ENCODE assay signal across 18 cellular contexts in genomic region chr4:59904331-59904730, GRCh38.
DNase-seq lines count a peak whose midpoint lies in the region; ATAC-seq, FAIRE-seq and TF ChIP-seq lines count a peak whose summit lies in the region.
"Had no signal": no experiment of that assay in that cellular context is flagged by ENCODE, and none has a peak within 500 bp of the region (broad histone marks: within the 10 kb centered on the region; RNA-seq: fewer than 3 reads in every experiment).

No MANE protein-coding gene starts in this region.

- no peaks in the 10 kb centered on the region for H3K27me3 ChIP-seq in NT2/D1 (ENCODE audit: insufficient read depth, insufficient read length)
- no peaks in the 10 kb centered on the region for H3K27me3 ChIP-seq in bronchial epithelial cell (ENCODE audit: control insufficient read depth, insufficient read depth, low read length)
- H3K27me3 ChIP-seq in upper lobe of right lung = no peaks in the 10 kb centered on the region
- no peaks in the 10 kb centered on the region for H3K27me3 ChIP-seq in gastroesophageal sphincter
- H3K27me3 ChIP-seq: BLaER1 treated with 17β-estradiol and CSF1 and Interleukin-3, amounts not matched to agents 10 nM and 100 nM had no signal

- no peak overlapping the region for H3K9ac ChIP-seq in NT2/D1 (ENCODE audit: insufficient read length, low read depth)
- H3K9ac ChIP-seq: BLaER1 treated with 17β-estradiol and CSF1 and Interleukin-3, amounts not matched to agents 10 nM and 100 nM had no signal

- no peaks in the 10 kb centered on the region for H3K36me3 ChIP-seq in NT2/D1 (ENCODE audit: insufficient read depth, insufficient read length, low read length)
- no peaks in the 10 kb centered on the region for H3K36me3 ChIP-seq in bronchial epithelial cell (ENCODE audit: control insufficient read depth, insufficient read depth, low read length)
- H3K36me3 ChIP-seq in upper lobe of right lung = no peaks in the 10 kb centered on the region
- no peaks in the 10 kb centered on the region for H3K36me3 ChIP-seq in gastroesophageal sphincter
- H3K36me3 ChIP-seq: BLaER1 treated with 17β-estradiol and CSF1 and Interleukin-3, amounts not matched to agents 10 nM and 100 nM had no signal

- H3K27ac ChIP-seq in upper lobe of right lung (no peak overlapping the region), gastroesophageal sphincter (no peak overlapping the region)
- H3K27ac ChIP-seq: BLaER1 treated with 17β-estradiol and CSF1 and Interleukin-3, amounts not matched to agents 10 nM and 100 nM had no signal

- peak; percentile 59 for ATAC-seq in upper lobe of right lung
- no peak for ATAC-seq in GM21576 (IDR thresholded peaks at IDR 0.05; ENCODE audit: unreplicated experiment)
- ATAC-seq in gastroesophageal sphincter = no peak
- ATAC-seq in GM21619 (IDR thresholded peaks at IDR 0.05; ENCODE audit: unreplicated experiment) = no peak
- ATAC-seq: CD8-positive, alpha-beta T cell; K562; Right ventricle myocardium inferior had no signal

- TF ChIP-seq EP300 in gastroesophageal sphincter (IDR thresholded peaks at IDR 0.05) = no peak

- intact Hi-C loops in upper lobe of right lung (cut with DNase I) = no loop called here

- FAIRE-seq in bronchial epithelial cell (lab: Jason Lieb, UNC) = no peak
- FAIRE-seq: GM12891, GM18507, K562 had no signal

- 85 to 93% methylated on average over 3 of the region's 3 CpGs for WGBS in gastroesophageal sphincter (ENCODE audit: low coverage in 1 of 2), 2 donors

- no peak overlapping the region for H3K4me3 ChIP-seq in NT2/D1 (ENCODE audit: insufficient read length, low read depth)
- no peak overlapping the region for H3K4me3 ChIP-seq in bronchial epithelial cell (ENCODE audit: low read depth, low read length)
- no peak overlapping the region for H3K4me3 ChIP-seq in upper lobe of right lung
- H3K4me3 ChIP-seq in gastroesophageal sphincter = no peak overlapping the region
- H3K4me3 ChIP-seq: BLaER1 treated with 17β-estradiol and CSF1 and Interleukin-3, amounts not matched to agents 10 nM and 100 nM; K562 had no signal

- peak; percentile 11 for DNase-seq in NT2/D1 (ENCODE audit: low read depth, low spot score)
- DNase-seq in bronchial epithelial cell (ENCODE audit: low read depth) = peak; percentile 15
- DNase-seq in kidney tubule cell (ENCODE audit: low spot score) = peak; percentile 33
- no peak for DNase-seq in upper lobe of right lung
- DNase-seq: Calu3; CD8-positive, alpha-beta T cell; MV-4-11; NCI-H1930; NCI-H345; NCI-H524 treated with DMSO at 0.1 percent for 48 hours had no signal

- H3K9me3 ChIP-seq in NT2/D1 (ENCODE audit: insufficient read depth, low read length) (no peaks in the 10 kb centered on the region), upper lobe of right lung (no peaks in the 10 kb centered on the region), gastroesophageal sphincter (no peaks in the 10 kb centered on the region)
- H3K9me3 ChIP-seq: BLaER1 treated with 17β-estradiol and CSF1 and Interleukin-3, amounts not matched to agents 10 nM and 100 nM had no signal

- TF ChIP-seq POLR2A in gastroesophageal sphincter (IDR thresholded peaks at IDR 0.05) = no peak

- TF ChIP-seq CTCF in bronchial epithelial cell (IDR thresholded peaks at IDR 0.05; ENCODE audit: insufficient read depth, low read length, severe bottlenecking) = no peak
- no peak for TF ChIP-seq CTCF in upper lobe of right lung (IDR thresholded peaks at IDR 0.05)
- TF ChIP-seq CTCF in gastroesophageal sphincter (IDR thresholded peaks at IDR 0.05) = no peak

- H3K4me1 ChIP-seq in NT2/D1 (ENCODE audit: insufficient read depth, insufficient read length) (no peaks in the 10 kb centered on the region), upper lobe of right lung (no peaks in the 10 kb centered on the region), gastroesophageal sphincter (no peaks in the 10 kb centered on the region)
- H3K4me1 ChIP-seq: BLaER1 treated with 17β-estradiol and CSF1 and Interleukin-3, amounts not matched to agents 10 nM and 100 nM had no signal
